ENCODE assay signal across 24 cellular contexts in genomic region chr20:57840066-57840465, GRCh38.
"Had no signal": no experiment of that assay in that cellular context is flagged by ENCODE, and none has a peak within 500 bp of the region (broad histone marks: within the 10 kb centered on the region; RNA-seq: fewer than 3 reads in every experiment).

No MANE protein-coding gene starts in this region.

- H3K36me3 ChIP-seq: breast epithelium, heart left ventricle, neural progenitor cell, sigmoid colon, stomach, thyroid gland, upper lobe of right lung had no signal

- ATAC-seq: activated CD4-positive, alpha-beta T cell treated with anti-CD3 and anti-CD28 coated beads for 36 hours; activated CD8-positive, alpha-beta T cell treated with anti-CD3 and anti-CD28 coated beads, Interleukin-2, amount 10 ng/mL, durations not matched to agents 7 days and 5 days; activated naive CD8-positive, alpha-beta T cell treated with anti-CD3 and anti-CD28 coated beads, Interleukin-2, amount 50 U/mL, for 24 hours; foreskin keratinocyte; naive thymus-derived CD8-positive, alpha-beta T cell; stimulated activated naive B cell treated with anti-CD40 and anti-IgM and Interleukin-4, amounts not matched to agents 10 μg/mL and 1 μg/mL and 100 μg/mL, for 72 hours; upper lobe of right lung had no signal

- H3K27me3 ChIP-seq: breast epithelium, heart left ventricle, neural progenitor cell, sigmoid colon, stomach, thyroid gland, upper lobe of right lung had no signal

- H3K4me3 ChIP-seq: breast epithelium, heart left ventricle, neural progenitor cell, sigmoid colon, stomach, thyroid gland, upper lobe of right lung had no signal

- H3K4me1 ChIP-seq: breast epithelium, foreskin keratinocyte, thyroid gland, upper lobe of right lung had no signal

- H3K9me3 ChIP-seq: breast epithelium, heart left ventricle, sigmoid colon, stomach, thyroid gland, upper lobe of right lung had no signal

- DNase-seq: activated CD4-positive, alpha-beta T cell treated with anti-CD3 and anti-CD28 coated beads for 36 hours; activated CD4-positive, CD25-positive, alpha-beta regulatory T cell; activated CD8-positive, alpha-beta T cell treated with anti-CD3 and anti-CD28 coated beads, Interleukin-2, amount 10 ng/mL, durations not matched to agents 7 days and 5 days; activated gamma-delta T cell treated with Interleukin-2 at 50 U/mL for 16 hours; activated naive CD8-positive, alpha-beta T cell treated with anti-CD3 and anti-CD28 coated beads, Interleukin-2, amount 50 U/mL, for 24 hours; activated T-cell treated with anti-CD3 and anti-CD28 coated beads, Interleukin-2, amount 50 U/mL, for 24 hours; amygdala; central memory CD4-positive, alpha-beta T cell; foreskin keratinocyte; heart left ventricle; hypothalamus; immature natural killer cell; sigmoid colon; small intestine; stimulated activated CD4-positive, alpha-beta T cell treated with anti-CD3 and anti-CD28 coated beads, Interleukin-1b, Interleukin-23, amount 100 ng/mL, for 48 hours; stimulated activated CD4-positive, alpha-beta T cell treated with anti-CD3 and anti-CD28 coated beads, Interleukin-4, amount 100 ng/mL, for 4 hours; stimulated activated naive B cell treated with anti-CD40 and anti-IgM and Interleukin-4, amounts not matched to agents 10 μg/mL and 1 μg/mL and 100 μg/mL, for 72 hours; stomach; T-helper 1 cell; thyroid gland; upper lobe of right lung had no signal

- H3K4me2 ChIP-seq: neural progenitor cell had no signal

- H3K27ac ChIP-seq: breast epithelium, foreskin keratinocyte, heart left ventricle, neural progenitor cell, sigmoid colon, stomach, thyroid gland, upper lobe of right lung had no signal

- H2AFZ ChIP-seq: neural progenitor cell had no signal
